Comparison of ENCODE assay signal across 19 cellular contexts in genomic region chr16:3026609-3027487, GRCh38. TPM values are rescaled to one million over a fixed set of nuclear protein-coding genes. Genes with fewer than 3 reads are reported as not detected.
"Had no signal": no experiment of that assay in that cellular context is flagged by ENCODE, and none has a peak within 500 bp of the region (broad histone marks: within the 10 kb centered on the region; RNA-seq: fewer than 3 reads in every experiment).

No MANE protein-coding gene starts in this region.

- DNase-seq: activated CD4-positive, alpha-beta T cell treated with anti-CD3 and anti-CD28 coated beads for 48 hours; activated naive CD4-positive, alpha-beta T cell treated with anti-CD3 and anti-CD28 coated beads, Interleukin-2, amount 50 U/mL, for 16 hours; activated T-cell treated with anti-CD3 and anti-CD28 coated beads for 4 hours; amniotic stem cell; effector memory CD8-positive, alpha-beta T cell; erythroblast; lower lobe of right lung; midbrain; naive B cell; psoas muscle; stimulated activated CD4-positive, alpha-beta T cell treated with anti-CD3 and anti-CD28 coated beads, Interleukin-12 subunit alpha, Interleukin-12 subunit beta, amount 100 ng/mL, for 4 hours; stimulated activated naive CD4-positive, alpha-beta T cell treated with Interleukin-2 at 50 U/mL for 16 hours; T-cell; upper lobe of right lung; WERI-Rb-1 had no signal

- H3K9me3 Mint-ChIP-seq: activated T-helper 2 cell treated with anti-CD3 and anti-CD28 coated beads, Interferon-gamma antibody, Interleukin-2, Interleukin-4, amounts not matched to agents 10 μg/mL and 5 μg/mL and 100 μg/mL, durations not matched to agents 14 hours and 24 hours and 36 hours; effector memory CD8-positive, alpha-beta T cell; naive B cell; T-cell had no signal

- H3K27ac Mint-ChIP-seq: activated T-helper 2 cell treated with anti-CD3 and anti-CD28 coated beads, Interferon-gamma antibody, Interleukin-2, Interleukin-4, amounts not matched to agents 10 μg/mL and 5 μg/mL and 100 μg/mL, durations not matched to agents 14 hours and 24 hours and 36 hours; effector memory CD8-positive, alpha-beta T cell; T-cell had no signal

- H3K4me3 ChIP-seq: body of pancreas, lower lobe of right lung, upper lobe of right lung had no signal

- H3K27ac ChIP-seq: lower lobe of right lung, upper lobe of right lung, WERI-Rb-1 had no signal

- H3K27me3 ChIP-seq: body of pancreas had no signal

- H3K36me3 Mint-ChIP-seq: naive B cell had no signal

- H3K9me3 ChIP-seq: body of pancreas, lower lobe of right lung, psoas muscle, upper lobe of right lung had no signal

- ATAC-seq: body of pancreas; effector memory CD8-positive, alpha-beta T cell; lower lobe of right lung; psoas muscle; sciatic nerve; T-cell; upper lobe of right lung had no signal

RNA-seq across cellular contexts. Expression of gene CLDN6, which starts 8.9 kb away (rescaled TPM):
- total RNA-seq: activated T-helper 2 cell treated with anti-CD3 and anti-CD28 coated beads, Interferon-gamma antibody, Interleukin-2, Interleukin-4, amounts not matched to agents 10 μg/mL and 5 μg/mL and 100 μg/mL, durations not matched to agents 14 hours and 24 hours and 36 hours; lower lobe of right lung; omental fat pad; psoas muscle; sciatic nerve; upper lobe of right lung had no signal

RNA-seq across cellular contexts. Expression of gene BICDL2, which starts 9.9 kb away (rescaled TPM):
- total RNA-seq: psoas muscle had no signal
